Comparison of ENCODE assay signal across 19 cellular contexts in the genomic region with DNA sequence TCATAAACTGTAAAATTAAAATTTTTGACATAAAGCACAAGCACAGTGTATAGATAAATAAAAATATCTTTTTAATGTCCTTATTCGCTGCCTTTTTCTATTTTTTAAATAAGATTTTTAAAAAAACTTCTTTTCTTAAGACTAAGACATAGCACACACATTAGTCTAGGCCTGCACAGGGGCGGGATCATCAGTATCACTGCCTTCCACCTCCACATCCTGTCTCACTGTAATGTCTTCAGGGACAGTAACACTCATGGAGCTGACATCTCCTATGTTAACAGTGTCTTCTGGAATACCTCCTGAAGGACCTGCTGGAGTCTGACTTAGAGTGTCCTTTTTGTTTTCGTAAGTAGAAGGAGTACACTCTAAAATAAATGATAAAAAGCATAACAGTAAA. TPM values are rescaled to one million over a fixed set of nuclear protein-coding genes. Genes with fewer than 3 reads are reported as not detected.
DNase-seq lines count a peak whose midpoint lies in the region; ATAC-seq and TF ChIP-seq lines count a peak whose summit lies in the region.
"Had no signal": no experiment of that assay in that cellular context is flagged by ENCODE, and none has a peak within 500 bp of the region (broad histone marks: within the 10 kb centered on the region; RNA-seq: fewer than 3 reads in every experiment).

No MANE protein-coding gene starts in this region.

- DNase-seq in mammary epithelial cell (peak; percentile 14), MCF 10A (ENCODE audit: unreplicated experiment) (no peak), RWPE2 (ENCODE audit: low spot score) (no peak), epithelial cell of prostate (ENCODE audit: low read depth, low spot score) (no peak), NCI-H1048 (lab: John Stamatoyannopoulos, UW) (no peak), trophoblast cell (no peak), GM10248 (ENCODE audit: extremely low spot score) (no peak)
- no peak for DNase-seq in stimulated activated naive CD4-positive, alpha-beta T cell treated with Interleukin-2 at 50 U/mL for 16 hours (lab: John Stamatoyannopoulos, UW)
- DNase-seq: AML-193; CD4-positive, CD25-positive, alpha-beta regulatory T cell; DMS 273 treated with DMSO at 0.1 percent for 48 hours; DMS79; EL; GF-D8; KG1 had no signal

- H3K36me3 ChIP-seq in mammary epithelial cell (ENCODE audit: insufficient read depth, low read length): peaks cover 37% of the 10 kb centered on the region
- peaks cover 81% of the 10 kb centered on the region for H3K36me3 ChIP-seq in RWPE2 (ENCODE audit: low read depth)
- peaks cover 4 to 22% of the 10 kb centered on the region in 2 experiments for H3K36me3 ChIP-seq in trophoblast cell (ENCODE audit: control insufficient read depth in 1 of 2, insufficient read depth in 2 of 2, low read length in 2 of 2)

- no TSS peak for BruUV-seq in mammary epithelial cell (replicated peaks; lab: Mats Ljungman, UMichigan)
- BruUV-seq in MCF 10A (replicated peaks; lab: Mats Ljungman, UMichigan): no TSS peak

- H3K27me3 ChIP-seq in mammary epithelial cell (ENCODE audit: insufficient read depth, low read length): no peaks in the 10 kb centered on the region
- no peaks in the 10 kb centered on the region for H3K27me3 ChIP-seq in RWPE2 (ENCODE audit: insufficient read depth, poor library complexity, severe bottlenecking)
- no peaks in the 10 kb centered on the region for H3K27me3 ChIP-seq in trophoblast cell (ENCODE audit: insufficient read depth, low read length)
- H3K27me3 ChIP-seq: BLaER1 had no signal

- H3K27me3 Mint-ChIP-seq in MCF 10A (ENCODE audit: insufficient read depth, unreplicated experiment): no peaks in the 10 kb centered on the region
- H3K27me3 Mint-ChIP-seq: CD4-positive, CD25-positive, alpha-beta regulatory T cell had no signal

- H3K27ac ChIP-seq in mammary epithelial cell (ENCODE audit: insufficient read depth, low read depth, low read length) (peak overlapping the region; percentile 24), RWPE2 (ENCODE audit: poor library complexity, severe bottlenecking) (no peak overlapping the region), epithelial cell of prostate (peak overlapping the region; percentile 39), trophoblast cell (ENCODE audit: low read depth, low read length) (no peak overlapping the region)
- H3K27ac ChIP-seq: 22Rv1, BLaER1, HL-60 had no signal

- H3K4me3 ChIP-seq in mammary epithelial cell (replicated peaks in 1 of 3; ENCODE audit: insufficient read depth in 1 of 3, low read depth in 2 of 3, low read length in 3 of 3): no peak overlapping the region
- no peak overlapping the region for H3K4me3 ChIP-seq in RWPE2 (ENCODE audit: severe bottlenecking)
- H3K4me3 ChIP-seq in trophoblast cell (ENCODE audit: low read depth, low read length): no peak overlapping the region
- H3K4me3 ChIP-seq: BLaER1 had no signal

- no peak overlapping the region for H3K18ac ChIP-seq in trophoblast cell (ENCODE audit: low read length)

- H4K20me1 ChIP-seq in mammary epithelial cell (ENCODE audit: insufficient read depth, low read length): no peaks in the 10 kb centered on the region

- peak; percentile 33; the same call in 1 of the 3 replicates for ATAC-seq in RWPE2 (ENCODE audit: low read depth)
- ATAC-seq: HCT116 had no signal

- CTCF ChIA-PET in mammary epithelial cell (lab: Charles Lee; ENCODE audit: low non-redundant PET) (no interaction called here), MCF 10A (lab: Yijun Ruan, JAX) (interaction anchor here (0.6 to 1.3 kb wide), 3 partner anchors 14 to 372 kb away, joined by 3 to 4 read pairs (median 4); no protein-coding TSS in a partner anchor), GM10248 (lab: Yijun Ruan, JAX) (interaction anchor here (0.8 to 1.1 kb wide), 2 partner anchors 10 to 13 kb away, joined by 3 read pairs; no protein-coding TSS in a partner anchor)

- no peak for TF ChIP-seq CTCF in mammary epithelial cell (conservative IDR thresholded peaks at IDR 0.05 in 1 of 2, IDR thresholded peaks at IDR 0.05 in 1 of 2; ENCODE audit: extremely low read depth in 1 of 2, insufficient read depth in 1 of 2, low read depth in 1 of 2, low read length in 2 of 2)
- no peak for TF ChIP-seq CTCF in MCF 10A (IDR thresholded peaks at IDR 0.05; ENCODE audit: unreplicated experiment)
- no peak for TF ChIP-seq CTCF in RWPE2 (IDR thresholded peaks at IDR 0.05; ENCODE audit: poor library complexity, severe bottlenecking)
- TF ChIP-seq CTCF in GM10248 (IDR thresholded peaks at IDR 0.05; ENCODE audit: control extremely low read depth, extremely low read depth, low read depth, missing control alignments): no peak

- intact Hi-C loops in mammary epithelial cell (cut with micrococcal nuclease): no loop called here
- intact Hi-C loops in MCF 10A (cut with micrococcal nuclease): no loop called here

- no peak overlapping the region for H3K4me3 Mint-ChIP-seq in MCF 10A (ENCODE audit: unreplicated experiment)
- H3K4me3 Mint-ChIP-seq: CD4-positive, CD25-positive, alpha-beta regulatory T cell had no signal

- H2AFZ ChIP-seq in mammary epithelial cell (ENCODE audit: low read depth, low read length): no peak overlapping the region
- no peak overlapping the region for H2AFZ ChIP-seq in trophoblast cell (ENCODE audit: insufficient read depth, low read length, poor library complexity)

- H3K4me1 Mint-ChIP-seq in MCF 10A (ENCODE audit: insufficient read depth, unreplicated experiment): peaks cover 18% of the 10 kb centered on the region

- H3K4me1 ChIP-seq in mammary epithelial cell (ENCODE audit: insufficient read depth, low read length) (peaks cover 17% of the 10 kb centered on the region), RWPE2 (ENCODE audit: insufficient read depth, poor library complexity, severe bottlenecking) (peaks cover 8% of the 10 kb centered on the region), trophoblast cell (ENCODE audit: control insufficient read depth in 1 of 2, insufficient read depth in 2 of 2, low read length in 2 of 2) (no peaks in the 10 kb centered on the region)

- H3K9me3 Mint-ChIP-seq in MCF 10A (ENCODE audit: unreplicated experiment): no peaks in the 10 kb centered on the region
- H3K9me3 Mint-ChIP-seq: CD4-positive, CD25-positive, alpha-beta regulatory T cell had no signal

- no peak overlapping the region for H2BK5ac ChIP-seq in trophoblast cell (ENCODE audit: low read depth, low read length, poor library complexity)

- H3K79me2 ChIP-seq in mammary epithelial cell (ENCODE audit: insufficient read depth, low read length) (peaks cover 72% of the 10 kb centered on the region), trophoblast cell (ENCODE audit: control insufficient read depth, insufficient read depth, low read length, poor library complexity) (no peaks in the 10 kb centered on the region)

- H2AK5ac ChIP-seq in trophoblast cell (ENCODE audit: low read length): no peak overlapping the region

- 98% methylated on average over 3 of the region's 3 CpGs for WGBS in mammary epithelial cell (ENCODE audit: low coverage, missing lambda C conversion rate)
- WGBS in trophoblast cell (ENCODE audit: extremely low coverage, insufficient coverage, insufficient read length): no CpG with 5 or more reads among the region's 3 CpGs

- no peak overlapping the region for H4K12ac ChIP-seq in trophoblast cell (ENCODE audit: low read depth, low read length)

- H3K14ac ChIP-seq in trophoblast cell (ENCODE audit: low read length): no peak overlapping the region

- no peak overlapping the region for H4K8ac ChIP-seq in trophoblast cell (ENCODE audit: low read depth, low read length)

- H3K9ac ChIP-seq in mammary epithelial cell (ENCODE audit: insufficient read depth, low read length) (no peak overlapping the region), trophoblast cell (ENCODE audit: low read length) (no peak overlapping the region)
- H3K9ac ChIP-seq: BLaER1 had no signal

- H3K4me2 ChIP-seq in mammary epithelial cell (ENCODE audit: insufficient read depth, low read depth, low read length) (no peak overlapping the region), trophoblast cell (ENCODE audit: low read length) (no peak overlapping the region)
- H3K4me2 ChIP-seq: BLaER1 had no signal

- in situ Hi-C loops in mammary epithelial cell (cut with MboI; ENCODE audit: low sequenced_read_pairs in 2 of 2): no loop called here

- no peak overlapping the region for H2BK120ac ChIP-seq in trophoblast cell (ENCODE audit: insufficient read depth, low read length, poor library complexity)

- H3K27ac Mint-ChIP-seq in MCF 10A (ENCODE audit: low read depth, unreplicated experiment): no peak overlapping the region

- H3K9me3 ChIP-seq in mammary epithelial cell (replicated peaks; ENCODE audit: insufficient read depth, low read length) (no peaks in the 10 kb centered on the region), RWPE2 (ENCODE audit: severe bottlenecking) (no peaks in the 10 kb centered on the region), trophoblast cell (ENCODE audit: insufficient read depth, low read depth, low read length) (no peaks in the 10 kb centered on the region)
- H3K9me3 ChIP-seq: BLaER1 had no signal

- H4K91ac ChIP-seq in trophoblast cell (ENCODE audit: low read depth, low read length): no peak overlapping the region

- peaks cover 70% of the 10 kb centered on the region for H3K36me3 Mint-ChIP-seq in MCF 10A (ENCODE audit: insufficient read depth, unreplicated experiment)

- no peak overlapping the region for H3K4ac ChIP-seq in trophoblast cell (ENCODE audit: low read depth, low read length)

- H3K23ac ChIP-seq in trophoblast cell (ENCODE audit: low read length): no peak overlapping the region

- H3K79me1 ChIP-seq in trophoblast cell (ENCODE audit: low read length): no peaks in the 10 kb centered on the region

- dilution Hi-C loops in mammary epithelial cell (cut with HindIII; ENCODE audit: low sequenced_read_pairs): no loop called here

- no peak overlapping the region for H2BK12ac ChIP-seq in trophoblast cell (ENCODE audit: low read length)

- POLR2A ChIA-PET in MCF 10A (lab: Yijun Ruan, JAX) (interaction anchor here (0.5 to 1.8 kb wide), 4 partner anchors 13 to 33 kb away, joined by 3 to 8 read pairs (median 3); partner anchors contain the start of gene VAPA), GM10248 (lab: Yijun Ruan, JAX) (no interaction called here)

RNA-seq across cellular contexts. Expression of gene VAPA, which starts 33.0 kb away (rescaled TPM):
- 100 to 1,000 TPM; 199 to 223 TPM for total RNA-seq in mammary epithelial cell
- polyA plus RNA-seq in mammary epithelial cell: 225 TPM
- 311 TPM for polyA minus RNA-seq in mammary epithelial cell
- total RNA-seq in MCF 10A (2022): 247 and 286 TPM in 2 replicates
- polyA plus RNA-seq in trophoblast cell (2013): 181 and 185 TPM in 2 replicates

Comparison
In these comparisons a context has a peak if more than half of its experiments do, and no peak if none do; other contexts are left out.
1. H3K27ac ChIP-seq: peak in mammary epithelial cell (single experiment) and epithelial cell of prostate (single experiment); none in RWPE2 (single experiment) and trophoblast cell (single experiment).